Comparison of ENCODE assay signal across 2 cellular contexts in the genomic region with DNA sequence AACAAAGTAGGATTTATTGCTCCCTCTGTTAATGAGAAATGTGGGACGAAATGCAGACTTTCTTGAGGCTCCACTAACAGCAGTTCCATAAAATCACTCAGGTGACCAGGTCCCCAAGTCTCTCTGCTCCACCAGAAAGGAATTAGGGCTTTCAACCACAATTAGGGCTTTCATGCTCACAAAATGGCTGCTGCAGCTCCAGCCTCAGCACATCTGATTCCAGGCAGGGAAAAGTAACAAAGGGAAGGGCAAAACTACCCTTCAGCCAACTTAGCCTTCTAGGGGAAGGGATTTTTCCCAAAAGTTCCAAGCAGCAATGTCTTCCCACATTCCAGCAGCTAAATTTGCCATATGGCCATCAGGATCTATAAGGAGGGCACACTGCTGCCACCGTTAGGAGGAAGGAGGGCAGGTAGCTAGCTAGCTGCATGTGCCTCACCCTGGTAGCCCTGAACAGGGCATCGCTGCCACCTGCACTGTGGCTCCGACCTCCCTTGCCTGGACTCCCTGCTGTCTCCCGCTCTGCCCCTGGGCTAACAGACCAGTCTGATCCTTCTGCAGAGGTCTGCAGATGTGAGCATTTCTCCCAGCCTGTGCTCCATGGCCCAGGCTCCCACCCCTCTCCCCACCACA.
TF ChIP-seq lines count a peak whose summit lies in the region.

No MANE protein-coding gene starts in this region.

TF ChIP-seq in HCT116, 20 proteins besides CTCF, POLR2A, EP300 and RAD21:
- TF ChIP-seq POLR2AphosphoS5 (IDR thresholded peaks at IDR 0.05; ENCODE audit: low read depth, low read length), result no peak
- TF ChIP-seq, protein P1, sequence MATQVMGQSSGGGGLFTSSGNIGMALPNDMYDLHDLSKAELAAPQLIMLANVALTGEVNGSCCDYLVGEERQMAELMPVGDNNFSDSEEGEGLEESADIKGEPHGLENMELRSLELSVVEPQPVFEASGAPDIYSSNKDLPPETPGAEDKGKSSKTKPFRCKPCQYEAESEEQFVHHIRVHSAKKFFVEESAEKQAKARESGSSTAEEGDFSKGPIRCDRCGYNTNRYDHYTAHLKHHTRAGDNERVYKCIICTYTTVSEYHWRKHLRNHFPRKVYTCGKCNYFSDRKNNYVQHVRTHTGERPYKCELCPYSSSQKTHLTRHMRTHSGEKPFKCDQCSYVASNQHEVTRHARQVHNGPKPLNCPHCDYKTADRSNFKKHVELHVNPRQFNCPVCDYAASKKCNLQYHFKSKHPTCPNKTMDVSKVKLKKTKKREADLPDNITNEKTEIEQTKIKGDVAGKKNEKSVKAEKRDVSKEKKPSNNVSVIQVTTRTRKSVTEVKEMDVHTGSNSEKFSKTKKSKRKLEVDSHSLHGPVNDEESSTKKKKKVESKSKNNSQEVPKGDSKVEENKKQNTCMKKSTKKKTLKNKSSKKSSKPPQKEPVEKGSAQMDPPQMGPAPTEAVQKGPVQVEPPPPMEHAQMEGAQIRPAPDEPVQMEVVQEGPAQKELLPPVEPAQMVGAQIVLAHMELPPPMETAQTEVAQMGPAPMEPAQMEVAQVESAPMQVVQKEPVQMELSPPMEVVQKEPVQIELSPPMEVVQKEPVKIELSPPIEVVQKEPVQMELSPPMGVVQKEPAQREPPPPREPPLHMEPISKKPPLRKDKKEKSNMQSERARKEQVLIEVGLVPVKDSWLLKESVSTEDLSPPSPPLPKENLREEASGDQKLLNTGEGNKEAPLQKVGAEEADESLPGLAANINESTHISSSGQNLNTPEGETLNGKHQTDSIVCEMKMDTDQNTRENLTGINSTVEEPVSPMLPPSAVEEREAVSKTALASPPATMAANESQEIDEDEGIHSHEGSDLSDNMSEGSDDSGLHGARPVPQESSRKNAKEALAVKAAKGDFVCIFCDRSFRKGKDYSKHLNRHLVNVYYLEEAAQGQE (IDR thresholded peaks at IDR 0.05; ENCODE audit: low read depth), result no peak
- no peak for TF ChIP-seq SIN3A (IDR thresholded peaks at IDR 0.05; ENCODE audit: low read depth)
- no peak for TF ChIP-seq CEBPB (IDR thresholded peaks at IDR 0.05; ENCODE audit: low read depth)
- TF ChIP-seq TCF7L2 (IDR thresholded peaks at IDR 0.05; ENCODE audit: borderline replicate concordance, extremely low read depth, insufficient read depth, insufficient read length), result no peak
- no peak for TF ChIP-seq CBX3 (IDR thresholded peaks at IDR 0.05; ENCODE audit: low read depth)

TF ChIP-seq in H1, 55 proteins besides CTCF, POLR2A, EP300 and RAD21:
- TF ChIP-seq, protein P2, sequence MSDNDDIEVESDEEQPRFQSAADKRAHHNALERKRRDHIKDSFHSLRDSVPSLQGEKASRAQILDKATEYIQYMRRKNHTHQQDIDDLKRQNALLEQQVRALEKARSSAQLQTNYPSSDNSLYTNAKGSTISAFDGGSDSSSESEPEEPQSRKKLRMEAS (IDR thresholded peaks at IDR 0.05), result no peak
- TF ChIP-seq, protein P3, sequence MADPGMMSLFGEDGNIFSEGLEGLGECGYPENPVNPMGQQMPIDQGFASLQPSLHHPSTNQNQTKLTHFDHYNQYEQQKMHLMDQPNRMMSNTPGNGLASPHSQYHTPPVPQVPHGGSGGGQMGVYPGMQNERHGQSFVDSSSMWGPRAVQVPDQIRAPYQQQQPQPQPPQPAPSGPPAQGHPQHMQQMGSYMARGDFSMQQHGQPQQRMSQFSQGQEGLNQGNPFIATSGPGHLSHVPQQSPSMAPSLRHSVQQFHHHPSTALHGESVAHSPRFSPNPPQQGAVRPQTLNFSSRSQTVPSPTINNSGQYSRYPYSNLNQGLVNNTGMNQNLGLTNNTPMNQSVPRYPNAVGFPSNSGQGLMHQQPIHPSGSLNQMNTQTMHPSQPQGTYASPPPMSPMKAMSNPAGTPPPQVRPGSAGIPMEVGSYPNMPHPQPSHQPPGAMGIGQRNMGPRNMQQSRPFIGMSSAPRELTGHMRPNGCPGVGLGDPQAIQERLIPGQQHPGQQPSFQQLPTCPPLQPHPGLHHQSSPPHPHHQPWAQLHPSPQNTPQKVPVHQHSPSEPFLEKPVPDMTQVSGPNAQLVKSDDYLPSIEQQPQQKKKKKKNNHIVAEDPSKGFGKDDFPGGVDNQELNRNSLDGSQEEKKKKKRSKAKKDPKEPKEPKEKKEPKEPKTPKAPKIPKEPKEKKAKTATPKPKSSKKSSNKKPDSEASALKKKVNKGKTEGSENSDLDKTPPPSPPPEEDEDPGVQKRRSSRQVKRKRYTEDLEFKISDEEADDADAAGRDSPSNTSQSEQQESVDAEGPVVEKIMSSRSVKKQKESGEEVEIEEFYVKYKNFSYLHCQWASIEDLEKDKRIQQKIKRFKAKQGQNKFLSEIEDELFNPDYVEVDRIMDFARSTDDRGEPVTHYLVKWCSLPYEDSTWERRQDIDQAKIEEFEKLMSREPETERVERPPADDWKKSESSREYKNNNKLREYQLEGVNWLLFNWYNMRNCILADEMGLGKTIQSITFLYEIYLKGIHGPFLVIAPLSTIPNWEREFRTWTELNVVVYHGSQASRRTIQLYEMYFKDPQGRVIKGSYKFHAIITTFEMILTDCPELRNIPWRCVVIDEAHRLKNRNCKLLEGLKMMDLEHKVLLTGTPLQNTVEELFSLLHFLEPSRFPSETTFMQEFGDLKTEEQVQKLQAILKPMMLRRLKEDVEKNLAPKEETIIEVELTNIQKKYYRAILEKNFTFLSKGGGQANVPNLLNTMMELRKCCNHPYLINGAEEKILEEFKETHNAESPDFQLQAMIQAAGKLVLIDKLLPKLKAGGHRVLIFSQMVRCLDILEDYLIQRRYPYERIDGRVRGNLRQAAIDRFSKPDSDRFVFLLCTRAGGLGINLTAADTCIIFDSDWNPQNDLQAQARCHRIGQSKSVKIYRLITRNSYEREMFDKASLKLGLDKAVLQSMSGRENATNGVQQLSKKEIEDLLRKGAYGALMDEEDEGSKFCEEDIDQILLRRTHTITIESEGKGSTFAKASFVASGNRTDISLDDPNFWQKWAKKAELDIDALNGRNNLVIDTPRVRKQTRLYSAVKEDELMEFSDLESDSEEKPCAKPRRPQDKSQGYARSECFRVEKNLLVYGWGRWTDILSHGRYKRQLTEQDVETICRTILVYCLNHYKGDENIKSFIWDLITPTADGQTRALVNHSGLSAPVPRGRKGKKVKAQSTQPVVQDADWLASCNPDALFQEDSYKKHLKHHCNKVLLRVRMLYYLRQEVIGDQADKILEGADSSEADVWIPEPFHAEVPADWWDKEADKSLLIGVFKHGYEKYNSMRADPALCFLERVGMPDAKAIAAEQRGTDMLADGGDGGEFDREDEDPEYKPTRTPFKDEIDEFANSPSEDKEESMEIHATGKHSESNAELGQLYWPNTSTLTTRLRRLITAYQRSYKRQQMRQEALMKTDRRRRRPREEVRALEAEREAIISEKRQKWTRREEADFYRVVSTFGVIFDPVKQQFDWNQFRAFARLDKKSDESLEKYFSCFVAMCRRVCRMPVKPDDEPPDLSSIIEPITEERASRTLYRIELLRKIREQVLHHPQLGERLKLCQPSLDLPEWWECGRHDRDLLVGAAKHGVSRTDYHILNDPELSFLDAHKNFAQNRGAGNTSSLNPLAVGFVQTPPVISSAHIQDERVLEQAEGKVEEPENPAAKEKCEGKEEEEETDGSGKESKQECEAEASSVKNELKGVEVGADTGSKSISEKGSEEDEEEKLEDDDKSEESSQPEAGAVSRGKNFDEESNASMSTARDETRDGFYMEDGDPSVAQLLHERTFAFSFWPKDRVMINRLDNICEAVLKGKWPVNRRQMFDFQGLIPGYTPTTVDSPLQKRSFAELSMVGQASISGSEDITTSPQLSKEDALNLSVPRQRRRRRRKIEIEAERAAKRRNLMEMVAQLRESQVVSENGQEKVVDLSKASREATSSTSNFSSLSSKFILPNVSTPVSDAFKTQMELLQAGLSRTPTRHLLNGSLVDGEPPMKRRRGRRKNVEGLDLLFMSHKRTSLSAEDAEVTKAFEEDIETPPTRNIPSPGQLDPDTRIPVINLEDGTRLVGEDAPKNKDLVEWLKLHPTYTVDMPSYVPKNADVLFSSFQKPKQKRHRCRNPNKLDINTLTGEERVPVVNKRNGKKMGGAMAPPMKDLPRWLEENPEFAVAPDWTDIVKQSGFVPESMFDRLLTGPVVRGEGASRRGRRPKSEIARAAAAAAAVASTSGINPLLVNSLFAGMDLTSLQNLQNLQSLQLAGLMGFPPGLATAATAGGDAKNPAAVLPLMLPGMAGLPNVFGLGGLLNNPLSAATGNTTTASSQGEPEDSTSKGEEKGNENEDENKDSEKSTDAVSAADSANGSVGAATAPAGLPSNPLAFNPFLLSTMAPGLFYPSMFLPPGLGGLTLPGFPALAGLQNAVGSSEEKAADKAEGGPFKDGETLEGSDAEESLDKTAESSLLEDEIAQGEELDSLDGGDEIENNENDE (IDR thresholded peaks at IDR 0.05; ENCODE audit: insufficient replicate concordance, low read length), result no peak
- TF ChIP-seq RNF2 (IDR thresholded peaks at IDR 0.05; ENCODE audit: borderline replicate concordance, low read depth, low read length, missing control alignments, poor library complexity, severe bottlenecking) (no peak), RBBP5 (IDR thresholded peaks at IDR 0.05; ENCODE audit: borderline replicate concordance, low read depth, low read length) (no peak), KDM1A (IDR thresholded peaks at IDR 0.05; ENCODE audit: borderline replicate concordance, low read length) (peak; percentile 55; the same call in 1 of the 2 replicates), SIN3A (conservative IDR thresholded peaks at IDR 0.05 in 1 of 2, IDR thresholded peaks at IDR 0.05 in 1 of 2; ENCODE audit: low read depth in 1 of 2, low read length in 2 of 2) (no peak), YY1 (IDR thresholded peaks at IDR 0.05; ENCODE audit: low read depth, low read length) (0 out of 2 replicates have a peak, but pooled peaks have one; percentile 17), SP4 (IDR thresholded peaks at IDR 0.05; ENCODE audit: low read length) (no peak), TEAD4 (IDR thresholded peaks at IDR 0.05; ENCODE audit: low read depth, low read length) (peak; percentile 25; the same call in 1 of the 2 replicates)
- TF ChIP-seq, protein P4, sequence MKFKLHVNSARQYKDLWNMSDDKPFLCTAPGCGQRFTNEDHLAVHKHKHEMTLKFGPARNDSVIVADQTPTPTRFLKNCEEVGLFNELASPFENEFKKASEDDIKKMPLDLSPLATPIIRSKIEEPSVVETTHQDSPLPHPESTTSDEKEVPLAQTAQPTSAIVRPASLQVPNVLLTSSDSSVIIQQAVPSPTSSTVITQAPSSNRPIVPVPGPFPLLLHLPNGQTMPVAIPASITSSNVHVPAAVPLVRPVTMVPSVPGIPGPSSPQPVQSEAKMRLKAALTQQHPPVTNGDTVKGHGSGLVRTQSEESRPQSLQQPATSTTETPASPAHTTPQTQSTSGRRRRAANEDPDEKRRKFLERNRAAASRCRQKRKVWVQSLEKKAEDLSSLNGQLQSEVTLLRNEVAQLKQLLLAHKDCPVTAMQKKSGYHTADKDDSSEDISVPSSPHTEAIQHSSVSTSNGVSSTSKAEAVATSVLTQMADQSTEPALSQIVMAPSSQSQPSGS (IDR thresholded peaks at IDR 0.05; ENCODE audit: low read length), result no peak
TF ChIP-seq in H1: peak in this region for 3.
